ENCODE assay signal across 19 cellular contexts in the genomic region with DNA sequence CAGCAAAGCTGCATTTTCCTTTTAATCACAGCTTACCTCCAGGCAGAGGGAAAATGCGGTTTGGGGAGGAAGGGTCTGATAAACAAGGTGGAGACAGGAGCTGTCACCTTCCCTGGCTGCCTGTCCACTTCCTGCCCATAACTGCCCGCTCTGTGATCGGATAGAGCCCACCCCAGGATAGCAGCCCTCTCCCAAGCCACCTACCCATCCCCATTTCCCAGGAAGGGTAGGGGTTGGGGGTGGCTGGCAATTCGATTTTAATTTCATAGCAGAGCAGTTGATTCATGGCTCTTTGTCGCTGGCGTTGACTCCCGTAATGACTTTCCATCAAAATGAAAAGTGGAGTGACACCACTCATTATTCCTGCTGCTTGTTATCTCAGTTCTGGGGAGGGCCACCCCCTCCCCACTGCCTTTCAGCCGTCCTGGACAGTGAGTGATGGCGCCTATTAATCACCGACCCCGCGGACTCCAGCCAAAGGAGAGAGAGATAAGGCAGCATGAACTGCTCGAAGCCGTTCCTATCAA. TPM values are rescaled to one million over a fixed set of nuclear protein-coding genes. Genes with fewer than 3 reads are reported as not detected.
DNase-seq lines count a peak whose midpoint lies in the region; ATAC-seq, FAIRE-seq and TF ChIP-seq lines count a peak whose summit lies in the region.
"Had no signal": no experiment of that assay in that cellular context is flagged by ENCODE, and none has a peak within 500 bp of the region (broad histone marks: within the 10 kb centered on the region; RNA-seq: fewer than 3 reads in every experiment).

No MANE protein-coding gene starts in this region.

- no peaks in the 10 kb centered on the region for H3K9me2 ChIP-seq in Loucy (replicated peaks; ENCODE audit: low read depth, low read length)

- DNase-seq in ELF-1 (ENCODE audit: low read depth, low spot score) = peak; percentile 37
- DNase-seq in K562 (ENCODE audit: extremely low read depth in 1 of 4, low spot score in 3 of 4) = peak; percentile 63 to 88 (median 74)
- DNase-seq in neuronal stem cell (ENCODE audit: low spot score) = no peak
- no peak for DNase-seq in OCI-M1 (lab: John Stamatoyannopoulos, UW)
- DNase-seq in foreskin fibroblast = no peak
- no peak for DNase-seq in G401 (ENCODE audit: low spot score)
- no peak for DNase-seq in osteoblast (ENCODE audit: insufficient read length, low spot score, missing footprints)
- DNase-seq: DMS153, HCEC 1CT, Karpas-422, NCI-H2081, NCI-H345, PC-3 had no signal

- POLR2A ChIA-PET in K562 (lab: Yijun Ruan, JAX) = interaction anchor here (0.6 to 2.9 kb wide), 10 partner anchors 13 to 467 kb away, joined by 3 to 8 read pairs (median 4); no protein-coding TSS in a partner anchor

- no peak overlapping the region for H4K8ac ChIP-seq in neuronal stem cell (ENCODE audit: low read depth, low read length)

- peak overlapping the region; percentile 8 for H2AK5ac ChIP-seq in neuronal stem cell (ENCODE audit: low read depth, low read length)

- H3K18ac ChIP-seq in neuronal stem cell (ENCODE audit: low read length) = no peak overlapping the region

- peak overlapping the region; percentile 32 for H3K9ac ChIP-seq in Loucy (ENCODE audit: low read depth, low read length, poor library complexity, severe bottlenecking)
- H3K9ac ChIP-seq in K562 (ENCODE audit: insufficient read depth in 1 of 2, low read depth in 2 of 2, low read length in 2 of 2) = peak overlapping the region; percentile 3 to 66; a peak in 2 of 4 replicates
- no peak overlapping the region for H3K9ac ChIP-seq in neuronal stem cell (ENCODE audit: low read depth, low read length, poor library complexity)

- H3K4ac ChIP-seq in neuronal stem cell (ENCODE audit: low read length) = no peak overlapping the region

- no peak overlapping the region for H3K23ac ChIP-seq in neuronal stem cell (ENCODE audit: low read depth, low read length, poor library complexity)

- peak; percentile 76 for ATAC-seq in K562
- ATAC-seq: HepG2, PC-3 had no signal

- H2BK15ac ChIP-seq in neuronal stem cell (ENCODE audit: low read length) = peak overlapping the region; percentile 49

- H3K36me3 ChIP-seq in Loucy (ENCODE audit: insufficient read depth, low read length) = peaks cover 26% of the 10 kb centered on the region; the same call in 1 of the 2 replicates
- peaks cover 70% of the 10 kb centered on the region for H3K36me3 ChIP-seq in K562 (ENCODE audit: control insufficient read depth, insufficient read depth, low read length)
- peaks cover 47 to 75% of the 10 kb centered on the region in 2 donors for H3K36me3 ChIP-seq in neuronal stem cell (replicated peaks in 1 of 2; ENCODE audit: control insufficient read depth in 2 of 2, insufficient read depth in 2 of 2, low read length in 2 of 2)
- peaks cover 44% of the 10 kb centered on the region for H3K36me3 ChIP-seq in osteoblast (ENCODE audit: insufficient read depth, low read length)

- no peaks in the 10 kb centered on the region for H3K79me1 ChIP-seq in neuronal stem cell (ENCODE audit: low read depth, low read length)

- peak; percentile 91 for FAIRE-seq in K562 (lab: Jason Lieb, UNC)
- FAIRE-seq: GM18507, HepG2 had no signal

- TF ChIP-seq RAD21 in K562 (CRISPR knock-in tag; conservative IDR thresholded peaks at IDR 0.05 in 1 of 2, IDR thresholded peaks at IDR 0.05 in 1 of 2) = no peak

- H3K27me3 ChIP-seq in Loucy (ENCODE audit: insufficient read depth, low read length, poor library complexity, severe bottlenecking) (no peaks in the 10 kb centered on the region), K562 (ENCODE audit: control insufficient read depth in 2 of 2, insufficient read depth in 2 of 2, low read length in 2 of 2) (no peaks in the 10 kb centered on the region), neuronal stem cell (ENCODE audit: control insufficient read depth in 3 of 3, insufficient read depth in 3 of 3, low read depth in 1 of 3, low read length in 3 of 3) (no peaks in the 10 kb centered on the region), osteoblast (ENCODE audit: insufficient read depth, low read length) (no peaks in the 10 kb centered on the region)

- TF ChIP-seq EP300 in K562 (IDR thresholded peaks at IDR 0.05; ENCODE audit: low read length) = peak; percentile 75

- H3F3A ChIP-seq in Loucy (ENCODE audit: low read depth) = peaks cover 5% of the 10 kb centered on the region; the same call in 1 of the 2 replicates

- TF ChIP-seq POLR2A in K562 (conservative IDR thresholded peaks at IDR 0.05) = no peak

- H2AFZ ChIP-seq in Loucy (ENCODE audit: low read length) (no peak overlapping the region), K562 (ENCODE audit: low read depth, low read length) (peak overlapping the region; percentile 2; the same call in 1 of the 2 replicates), neuronal stem cell (ENCODE audit: low read length) (no peak overlapping the region), osteoblast (ENCODE audit: low read length) (no peak overlapping the region)

- peak overlapping the region; percentile 33; the same call in 1 of the 3 replicates for H3K27ac ChIP-seq in K562 (ENCODE audit: extremely low read depth, low read depth, low read length)
- no peak overlapping the region for H3K27ac ChIP-seq in neuronal stem cell (replicated peaks; ENCODE audit: low read length)
- no peak overlapping the region for H3K27ac ChIP-seq in osteoblast (ENCODE audit: low read depth, low read length)

- H3K4me3 ChIP-seq in Loucy (ENCODE audit: low read length, poor library complexity, severe bottlenecking) = peak overlapping the region; percentile 62
- H3K4me3 ChIP-seq in K562 = no peak overlapping the region
- no peak overlapping the region for H3K4me3 ChIP-seq in neuronal stem cell (ENCODE audit: low read length in 2 of 2)
- H3K4me3 ChIP-seq in foreskin fibroblast (ENCODE audit: low read depth in 1 of 2, low read length in 2 of 2) = no peak overlapping the region
- no peak overlapping the region for H3K4me3 ChIP-seq in osteoblast (ENCODE audit: insufficient read depth, low read length)

- no peak overlapping the region for H4K91ac ChIP-seq in neuronal stem cell (ENCODE audit: low read depth, low read length, poor library complexity)

- H2BK5ac ChIP-seq in neuronal stem cell (ENCODE audit: low read length) = peak overlapping the region; percentile 21

- H3K14ac ChIP-seq in neuronal stem cell (ENCODE audit: low read length) = no peak overlapping the region

- H2BK120ac ChIP-seq in neuronal stem cell (ENCODE audit: low read depth, low read length) = peak overlapping the region; percentile 2

- H3K9me3 ChIP-seq in Loucy (ENCODE audit: insufficient read depth, low read depth, low read length) (no peaks in the 10 kb centered on the region), K562 (replicated peaks; ENCODE audit: control insufficient read depth, insufficient read depth, low read depth, low read length) (no peaks in the 10 kb centered on the region), neuronal stem cell (replicated peaks in 1 of 2; ENCODE audit: control insufficient read depth in 2 of 2, insufficient read depth in 1 of 2, low read depth in 1 of 2, low read length in 2 of 2) (no peaks in the 10 kb centered on the region), osteoblast (ENCODE audit: low read depth, low read length) (no peaks in the 10 kb centered on the region)

- peaks cover 6% of the 10 kb centered on the region for H4K20me1 ChIP-seq in Loucy (ENCODE audit: insufficient read depth, low read length, poor library complexity, severe bottlenecking)
- peaks cover 12% of the 10 kb centered on the region; the same call in 1 of the 2 replicates for H4K20me1 ChIP-seq in K562 (replicated peaks; ENCODE audit: control insufficient read depth, insufficient read depth, low read length)
- H4K20me1 ChIP-seq in osteoblast (ENCODE audit: insufficient read depth, low read length) = no peaks in the 10 kb centered on the region

- no peak overlapping the region for H2BK12ac ChIP-seq in neuronal stem cell (ENCODE audit: low read length)

- BruUV-seq in K562 (replicated peaks; lab: Mats Ljungman, UMichigan) = no TSS peak

- H3K4me2 ChIP-seq in Loucy (ENCODE audit: low read depth, low read length, poor library complexity, severe bottlenecking) = peak overlapping the region; percentile 82
- peak overlapping the region; percentile 47 for H3K4me2 ChIP-seq in K562 (ENCODE audit: insufficient read depth, low read length)
- H3K4me2 ChIP-seq in neuronal stem cell (ENCODE audit: insufficient read depth, low read length, poor library complexity, severe bottlenecking) = no peak overlapping the region
- H3K4me2 ChIP-seq in osteoblast (ENCODE audit: insufficient read depth, low read length) = no peak overlapping the region

- CTCF ChIA-PET in K562 (lab: Yijun Ruan, JAX; ENCODE audit: low intra/inter-chr PET ratio) = interaction anchor here (0.7 kb wide), 1 partner anchor 26 kb away, joined by 4 read pairs; no protein-coding TSS in a partner anchor

- WGBS in K562 (ENCODE audit: insufficient coverage, low coverage, missing lambda C conversion rate) = 3% methylated on average over 14 of the region's 14 CpGs
- WGBS in neuronal stem cell (ENCODE audit: extremely low coverage in 2 of 2, insufficient read length in 2 of 2, insufficient replicate concordance in 1 of 2), 2 donors = no CpG with 5 or more reads among the region's 14 CpGs

- TF ChIP-seq CTCF in Loucy (conservative IDR thresholded peaks at IDR 0.05; ENCODE audit: low read length) = no peak
- no peak for TF ChIP-seq CTCF in K562 (IDR thresholded peaks at IDR 0.05 in 2 of 3, conservative IDR thresholded peaks at IDR 0.05 in 1 of 3; ENCODE audit: insufficient read depth in 2 of 3, low read depth in 1 of 3, low read length in 3 of 3)
- TF ChIP-seq CTCF in foreskin fibroblast (IDR thresholded peaks at IDR 0.05; ENCODE audit: low read depth, low read length) = no peak
- no peak for TF ChIP-seq CTCF in osteoblast (IDR thresholded peaks at IDR 0.05; ENCODE audit: extremely low read depth, low read depth, low read length)

- intact Hi-C loops in K562 (cut with micrococcal nuclease) = no loop called here

- H3K79me2 ChIP-seq in Loucy (ENCODE audit: insufficient read depth, low read length) (no peaks in the 10 kb centered on the region), K562 (ENCODE audit: control insufficient read depth, insufficient read depth, low read length) (no peaks in the 10 kb centered on the region), osteoblast (ENCODE audit: insufficient read depth, low read length) (no peaks in the 10 kb centered on the region)

- H3K4me1 ChIP-seq in Loucy (ENCODE audit: insufficient read depth, low read length, poor library complexity, severe bottlenecking) = peaks cover 37% of the 10 kb centered on the region
- peaks cover 35 to 50% of the 10 kb centered on the region in 2 experiments for H3K4me1 ChIP-seq in K562 (replicated peaks in 1 of 2; ENCODE audit: control insufficient read depth in 2 of 2, insufficient read depth in 2 of 2, low read length in 2 of 2)
- peaks cover 15 to 17% of the 10 kb centered on the region in 2 donors for H3K4me1 ChIP-seq in neuronal stem cell (ENCODE audit: control insufficient read depth in 2 of 2, insufficient read depth in 1 of 2, low read depth in 1 of 2, low read length in 2 of 2)
- no peaks in the 10 kb centered on the region for H3K4me1 ChIP-seq in osteoblast (ENCODE audit: insufficient read depth, low read length)

- in situ Hi-C loops in K562 (cut with MboI) = loop anchor here (5.0 kb wide), 1 partner anchor 35 kb away; no protein-coding TSS in a partner anchor
- in situ Hi-C loops in G401 (cut with HindIII; ENCODE audit: low sequenced_read_pairs) = no loop called here

- H3K9me1 ChIP-seq in K562 (ENCODE audit: control insufficient read depth, insufficient read depth, low read length) = peaks cover 4% of the 10 kb centered on the region

RNA-seq across cellular contexts. Expression of gene CDK5RAP3, which starts 11.2 kb away (rescaled TPM):
- total RNA-seq in K562 (2011; cell fraction: chromatin; rRNA removed; ENCODE audit: low replicate concordance) = 452 and 764 TPM in 2 replicates
- 478 and 540 TPM in 2 replicates for total RNA-seq in K562 (2011; cell fraction: nucleolus; rRNA removed)
- total RNA-seq in K562 (2011; cell fraction: nucleoplasm; rRNA removed) = 403 and 415 TPM in 2 replicates
- total RNA-seq in K562 (2014; rRNA removed) = 85.0 and 91.5 TPM in 2 replicates
- 70.8 and 71.7 TPM in 2 replicates for total RNA-seq in K562 (2014; rRNA removed; fragmentation: Illumina TruSeq; extraction: Trizol)
- 67.0 and 73.7 TPM in 2 replicates for total RNA-seq in K562 (2015; rRNA removed; fragmentation: Illumina TruSeq; extraction: Trizol)
- 113 and 131 TPM in 2 replicates for total RNA-seq in K562 (2021)
- polyA plus RNA-seq in K562 (2011; rRNA removed) = 132 and 208 TPM in 2 replicates
- polyA plus RNA-seq in K562 (2011; cell fraction: cytosol; rRNA removed) = 78.0 and 96.3 TPM in 2 replicates
- polyA plus RNA-seq in K562 (2011; cell fraction: nucleus; rRNA removed) = 1,392 and 1,556 TPM in 2 replicates
- polyA plus RNA-seq in K562 (2012) = 134 and 270 TPM in 2 replicates
- polyA plus RNA-seq in K562 (2014; fragmentation: Illumina TruSeq; extraction: Trizol) = 96.7 and 100 TPM in 2 replicates
- polyA plus RNA-seq in K562 (2014; fragmentation: Nextera tagmentation; extraction: Ambion mirVana) = 10 to 100 TPM; 44.2 to 73.0 TPM
- 152 and 202 TPM in 2 replicates for polyA plus RNA-seq in K562 (2014; rRNA removed)
- 81.6 and 111 TPM in 2 replicates for polyA minus RNA-seq in K562 (2011; rRNA and poly(A)+ RNA removed)
- 35.1 and 37.0 TPM in 2 replicates for polyA minus RNA-seq in K562 (2011; cell fraction: cytosol; rRNA and poly(A)+ RNA removed)
- polyA minus RNA-seq in K562 (2011; cell fraction: nucleus; rRNA and poly(A)+ RNA removed) = 206 and 291 TPM in 2 replicates
- 193 TPM for polyA plus RNA-seq in neuronal stem cell (2013, experiment 1 of 2)
- polyA plus RNA-seq in neuronal stem cell (2013, experiment 2 of 2) = 185 TPM
- total RNA-seq in G401 (2014; rRNA removed; shearing (Covaris generic)) = 101 and 129 TPM in 2 replicates
- total RNA-seq in osteoblast = 46.6 and 50.3 TPM in 2 replicates

RNA-seq across cellular contexts. Expression of gene PRR15L, which starts 24.5 kb away (rescaled TPM):
- total RNA-seq in K562 (2011; cell fraction: chromatin; rRNA removed; ENCODE audit: low replicate concordance) = not detected in 2 replicates
- total RNA-seq in K562 (2011; cell fraction: nucleolus; rRNA removed) = not detected in 2 replicates
- total RNA-seq in K562 (2011; cell fraction: nucleoplasm; rRNA removed) = not detected in 2 replicates
- not detected in 2 replicates for total RNA-seq in K562 (2014; rRNA removed)
- not detected in 2 replicates for total RNA-seq in K562 (2014; rRNA removed; fragmentation: Illumina TruSeq; extraction: Trizol)
- total RNA-seq in K562 (2015; rRNA removed; fragmentation: Illumina TruSeq; extraction: Trizol) = not detected in 2 replicates
- total RNA-seq in K562 (2021) = 0.16 TPM in 1 of 2 replicates, not detected in the other
- polyA plus RNA-seq in K562 (2011; rRNA removed) = not detected in 2 replicates
- polyA plus RNA-seq in K562 (2011; cell fraction: cytosol; rRNA removed) = not detected in 2 replicates
- polyA plus RNA-seq in K562 (2011; cell fraction: nucleus; rRNA removed) = not detected in 2 replicates
- polyA plus RNA-seq in K562 (2012) = 0.16 and 0.17 TPM in 2 replicates
- not detected in 2 replicates for polyA plus RNA-seq in K562 (2014; fragmentation: Illumina TruSeq; extraction: Trizol)
- polyA plus RNA-seq in K562 (2014; fragmentation: Nextera tagmentation; extraction: Ambion mirVana) = under 1 TPM in 1 of 2 experiments, not detected in 1; 0.03 TPM
- polyA plus RNA-seq in K562 (2014; rRNA removed) = not detected in 2 replicates
- polyA minus RNA-seq in K562 (2011; rRNA and poly(A)+ RNA removed) = not detected in 2 replicates
- polyA minus RNA-seq in K562 (2011; cell fraction: cytosol; rRNA and poly(A)+ RNA removed) = not detected in 2 replicates
- not detected in 2 replicates for polyA minus RNA-seq in K562 (2011; cell fraction: nucleus; rRNA and poly(A)+ RNA removed)
- polyA plus RNA-seq in neuronal stem cell (2013, experiment 1 of 2) = 0.04 TPM
- not detected for polyA plus RNA-seq in neuronal stem cell (2013, experiment 2 of 2)
- total RNA-seq in G401 (2014; rRNA removed; shearing (Covaris generic)) = not detected in 2 replicates
- total RNA-seq in osteoblast = not detected in 2 replicates
- total RNA-seq: SK-MEL-5 had no signal
- polyA plus RNA-seq: AG04450, BJ had no signal

RNA-seq across cellular contexts. Expression of gene PNPO, which starts 40.8 kb away (rescaled TPM):
- total RNA-seq in K562 (2011; cell fraction: chromatin; rRNA removed; ENCODE audit: low replicate concordance) = 19.2 and 41.8 TPM in 2 replicates
- total RNA-seq in K562 (2011; cell fraction: nucleolus; rRNA removed) = 21.8 and 24.3 TPM in 2 replicates
- 31.2 and 41.6 TPM in 2 replicates for total RNA-seq in K562 (2011; cell fraction: nucleoplasm; rRNA removed)
- total RNA-seq in K562 (2014; rRNA removed) = 25.5 and 30.9 TPM in 2 replicates
- 27.4 and 27.7 TPM in 2 replicates for total RNA-seq in K562 (2014; rRNA removed; fragmentation: Illumina TruSeq; extraction: Trizol)
- total RNA-seq in K562 (2015; rRNA removed; fragmentation: Illumina TruSeq; extraction: Trizol) = 24.8 and 28.2 TPM in 2 replicates
- total RNA-seq in K562 (2021) = 39.0 and 41.5 TPM in 2 replicates
- polyA plus RNA-seq in K562 (2011; rRNA removed) = 29.2 and 35.5 TPM in 2 replicates
- 33.9 and 37.5 TPM in 2 replicates for polyA plus RNA-seq in K562 (2011; cell fraction: cytosol; rRNA removed)
- 16.9 and 17.6 TPM in 2 replicates for polyA plus RNA-seq in K562 (2011; cell fraction: nucleus; rRNA removed)
- polyA plus RNA-seq in K562 (2012) = 10.9 and 17.5 TPM in 2 replicates
- polyA plus RNA-seq in K562 (2014; fragmentation: Illumina TruSeq; extraction: Trizol) = 29.6 and 35.5 TPM in 2 replicates
- polyA plus RNA-seq in K562 (2014; fragmentation: Nextera tagmentation; extraction: Ambion mirVana) = 10 to 100 TPM; 16.6 to 23.1 TPM
- polyA plus RNA-seq in K562 (2014; rRNA removed) = 23.4 and 24.9 TPM in 2 replicates
- 35.4 and 48.7 TPM in 2 replicates for polyA minus RNA-seq in K562 (2011; rRNA and poly(A)+ RNA removed)
- 21.9 and 29.9 TPM in 2 replicates for polyA minus RNA-seq in K562 (2011; cell fraction: cytosol; rRNA and poly(A)+ RNA removed)
- 11.6 and 16.1 TPM in 2 replicates for polyA minus RNA-seq in K562 (2011; cell fraction: nucleus; rRNA and poly(A)+ RNA removed)
- 3.1 TPM for polyA plus RNA-seq in neuronal stem cell (2013, experiment 1 of 2)
- 2.7 TPM for polyA plus RNA-seq in neuronal stem cell (2013, experiment 2 of 2)
- total RNA-seq in G401 (2014; rRNA removed; shearing (Covaris generic)) = 50.2 and 90.7 TPM in 2 replicates
- 31.5 and 32.4 TPM in 2 replicates for total RNA-seq in osteoblast

RNA-seq across cellular contexts. Expression of gene COPZ2, which starts 55.4 kb away (rescaled TPM):
- total RNA-seq in K562 (2011; cell fraction: chromatin; rRNA removed; ENCODE audit: low replicate concordance) = 0.46 TPM in 1 of 2 replicates, not detected in the other
- 0.66 TPM in 1 of 2 replicates, not detected in the other for total RNA-seq in K562 (2011; cell fraction: nucleolus; rRNA removed)
- 0.73 and 0.92 TPM in 2 replicates for total RNA-seq in K562 (2011; cell fraction: nucleoplasm; rRNA removed)
- total RNA-seq in K562 (2014; rRNA removed) (not detected in 2 replicates), K562 (2014; rRNA removed; fragmentation: Illumina TruSeq; extraction: Trizol) (not detected in 2 replicates), K562 (2015; rRNA removed; fragmentation: Illumina TruSeq; extraction: Trizol) (not detected in 2 replicates), K562 (2021) (0.49 TPM in 1 of 2 replicates, not detected in the other), osteoblast (117 and 121 TPM in 2 replicates)
- polyA plus RNA-seq in K562 (2011; rRNA removed) (0.14 and 0.22 TPM in 2 replicates), K562 (2014; fragmentation: Illumina TruSeq; extraction: Trizol) (0.21 TPM in 1 of 2 replicates, not detected in the other), K562 (2014; fragmentation: Nextera tagmentation; extraction: Ambion mirVana) (not detected), K562 (2014; rRNA removed) (not detected in 2 replicates)
- polyA plus RNA-seq in K562 (2011; cell fraction: cytosol; rRNA removed) = 0.13 TPM in 1 of 2 replicates, not detected in the other
- 0.52 and 1.4 TPM in 2 replicates for polyA plus RNA-seq in K562 (2011; cell fraction: nucleus; rRNA removed)
- 0.78 TPM in 1 of 2 replicates, not detected in the other for polyA plus RNA-seq in K562 (2012)
- not detected in 2 replicates for polyA minus RNA-seq in K562 (2011; rRNA and poly(A)+ RNA removed)
- not detected in 2 replicates for polyA minus RNA-seq in K562 (2011; cell fraction: cytosol; rRNA and poly(A)+ RNA removed)
- not detected in 2 replicates for polyA minus RNA-seq in K562 (2011; cell fraction: nucleus; rRNA and poly(A)+ RNA removed)
- polyA plus RNA-seq in neuronal stem cell (2013, experiment 1 of 2) = 1.5 TPM
- 2.3 TPM for polyA plus RNA-seq in neuronal stem cell (2013, experiment 2 of 2)
- not detected in 2 replicates for total RNA-seq in G401 (2014; rRNA removed; shearing (Covaris generic))

Comparison
In these comparisons a context has a peak if more than half of its experiments do, and no peak if none do; other contexts are left out.
1. DNase-seq: peak in ELF-1 (single experiment) and K562 (4 of 4); none in neuronal stem cell (single experiment), OCI-M1 (single experiment), foreskin fibroblast (0 of 2), G401 (single experiment) and osteoblast (single experiment).
2. H3K4me2 ChIP-seq: peak in Loucy (single experiment) and K562 (single experiment); none in neuronal stem cell (single experiment) and osteoblast (single experiment).